Comparison of ENCODE assay signal across 14 cellular contexts in the genomic region with DNA sequence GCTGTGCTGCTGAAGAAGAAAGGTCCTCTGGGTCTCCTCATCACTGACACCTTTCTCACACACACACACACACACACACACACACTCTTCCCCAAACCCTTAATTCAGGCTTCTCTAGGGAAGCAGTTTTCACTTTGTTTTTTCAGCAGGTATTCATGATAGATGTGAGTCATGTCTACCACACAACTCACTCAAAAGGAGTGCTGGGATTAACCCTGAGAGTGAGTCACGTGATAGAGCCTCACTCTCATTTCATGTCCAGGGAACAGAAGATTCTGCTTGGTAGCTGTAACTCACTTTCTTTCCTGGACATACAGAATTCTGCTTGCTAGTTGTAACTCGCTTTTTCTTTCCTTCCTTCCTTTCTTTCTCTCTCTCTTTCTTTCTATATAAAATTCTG. TPM values are rescaled to one million over a fixed set of nuclear protein-coding genes. Genes with fewer than 3 reads are reported as not detected.
DNase-seq lines count a peak whose midpoint lies in the region; ATAC-seq and TF ChIP-seq lines count a peak whose summit lies in the region.
"Had no signal": no experiment of that assay in that cellular context is flagged by ENCODE, and none has a peak within 500 bp of the region (broad histone marks: within the 10 kb centered on the region; RNA-seq: fewer than 3 reads in every experiment).

No MANE protein-coding gene starts in this region.

- H3K4me1 Mint-ChIP-seq in activated T-helper 17 cell treated with anti-CD3 and anti-CD28 coated beads, Interleukin-2, amount 50 U/mL, for 72 hours = peaks cover 8% of the 10 kb centered on the region
- peaks cover 3% of the 10 kb centered on the region for H3K4me1 Mint-ChIP-seq in activated CD4-positive, alpha-beta T cell treated with anti-CD3 and anti-CD28 coated beads, Interleukin-2, amount 10 ng/mL, durations not matched to agents 24 days and 14 days

- no peak overlapping the region for H3K27ac Mint-ChIP-seq in activated T-helper 17 cell treated with anti-CD3 and anti-CD28 coated beads, Interleukin-2, amount 50 U/mL, for 72 hours
- no peak overlapping the region for H3K27ac Mint-ChIP-seq in activated CD4-positive, alpha-beta T cell treated with anti-CD3 and anti-CD28 coated beads, Interleukin-2, amount 10 ng/mL, durations not matched to agents 24 days and 14 days

- peaks cover 8% of the 10 kb centered on the region for H3K27me3 Mint-ChIP-seq in activated T-helper 17 cell treated with anti-CD3 and anti-CD28 coated beads, Interleukin-2, amount 50 U/mL, for 72 hours
- peaks cover 5% of the 10 kb centered on the region for H3K27me3 Mint-ChIP-seq in activated CD4-positive, alpha-beta T cell treated with anti-CD3 and anti-CD28 coated beads, Interleukin-2, amount 10 ng/mL, durations not matched to agents 24 days and 14 days

- H3K9me3 Mint-ChIP-seq in activated T-helper 17 cell treated with anti-CD3 and anti-CD28 coated beads, Interleukin-2, amount 50 U/mL, for 72 hours = no peaks in the 10 kb centered on the region
- H3K9me3 Mint-ChIP-seq in activated CD4-positive, alpha-beta T cell treated with anti-CD3 and anti-CD28 coated beads, Interleukin-2, amount 10 ng/mL, durations not matched to agents 24 days and 14 days = no peaks in the 10 kb centered on the region

- no peak for TF ChIP-seq CTCF in foreskin keratinocyte (conservative IDR thresholded peaks at IDR 0.05)

- peak; percentile 80 for ATAC-seq in activated T-helper 17 cell treated with anti-CD3 and anti-CD28 coated beads, Interleukin-2, amount 50 U/mL, for 72 hours (replicated peaks)
- ATAC-seq in foreskin keratinocyte (peak; percentile 98), HG03025 (IDR thresholded peaks at IDR 0.05; ENCODE audit: low FRiP score, unreplicated experiment) (no peak), HG03378 (IDR thresholded peaks at IDR 0.05; ENCODE audit: unreplicated experiment) (no peak), HG02885 (IDR thresholded peaks at IDR 0.05; ENCODE audit: poor library complexity, unreplicated experiment) (no peak)

- H3K27ac ChIP-seq in foreskin keratinocyte = no peak overlapping the region
- H3K27ac ChIP-seq: C4-2B, upper lobe of left lung had no signal

- no peaks in the 10 kb centered on the region for H3K27me3 ChIP-seq in foreskin keratinocyte
- H3K27me3 ChIP-seq: upper lobe of left lung had no signal

- peak; percentile 42 for DNase-seq in AG08395 (ENCODE audit: low spot score)
- DNase-seq in HCEC 1CT = peak; percentile 60
- DNase-seq in foreskin keratinocyte = peak; percentile 85 to 91
- DNase-seq in activated CD4-positive, alpha-beta T cell treated with anti-CD3 and anti-CD28 coated beads, Interleukin-2, amount 10 ng/mL, durations not matched to agents 24 days and 14 days = no peak
- DNase-seq: activated CD4-positive, CD25-positive, alpha-beta regulatory T cell; activated gamma-delta T cell treated with Interleukin-2 at 50 U/mL for 16 hours; NCI-H345; SHP77; upper lobe of left lung had no signal

- H3K4me3 Mint-ChIP-seq in activated T-helper 17 cell treated with anti-CD3 and anti-CD28 coated beads, Interleukin-2, amount 50 U/mL, for 72 hours = no peak overlapping the region
- H3K4me3 Mint-ChIP-seq in activated CD4-positive, alpha-beta T cell treated with anti-CD3 and anti-CD28 coated beads, Interleukin-2, amount 10 ng/mL, durations not matched to agents 24 days and 14 days = no peak overlapping the region

- H3K36me3 Mint-ChIP-seq in activated T-helper 17 cell treated with anti-CD3 and anti-CD28 coated beads, Interleukin-2, amount 50 U/mL, for 72 hours (ENCODE audit: low read depth) = no peaks in the 10 kb centered on the region
- no peaks in the 10 kb centered on the region for H3K36me3 Mint-ChIP-seq in activated CD4-positive, alpha-beta T cell treated with anti-CD3 and anti-CD28 coated beads, Interleukin-2, amount 10 ng/mL, durations not matched to agents 24 days and 14 days (ENCODE audit: low read depth)

- peaks cover 5% of the 10 kb centered on the region for H3K4me1 ChIP-seq in foreskin keratinocyte
- H3K4me1 ChIP-seq: upper lobe of left lung had no signal

- intact Hi-C loops in activated CD4-positive, alpha-beta T cell treated with anti-CD3 and anti-CD28 coated beads, Interleukin-2, amount 10 ng/mL, durations not matched to agents 24 days and 14 days (cut with micrococcal nuclease) = no loop called here

RNA-seq across cellular contexts. Expression of a gene that starts 45.4 kb away (rescaled TPM):
- 1,000 to 10,000 TPM; 1,131 to 1,699 TPM for total RNA-seq in activated T-helper 17 cell treated with anti-CD3 and anti-CD28 coated beads, Interleukin-2, amount 50 U/mL, for 72 hours
- 1,186 and 2,083 TPM in 2 replicates for total RNA-seq in foreskin keratinocyte
- polyA plus RNA-seq in foreskin keratinocyte = 1,106 and 1,757 TPM in 2 replicates
- total RNA-seq in activated CD4-positive, alpha-beta T cell treated with anti-CD3 and anti-CD28 coated beads, Interleukin-2, amount 10 ng/mL, durations not matched to agents 24 days and 14 days = 178 and 182 TPM in 2 replicates

Comparison
In these comparisons a context has a peak if more than half of its experiments do, and no peak if none do; other contexts are left out.
1. ATAC-seq: peak in activated T-helper 17 cell treated with anti-CD3 and anti-CD28 coated beads, Interleukin-2, amount 50 U/mL, for 72 hours (single experiment) and foreskin keratinocyte (single experiment); none in HG03025 (single experiment), HG03378 (single experiment) and HG02885 (single experiment).